Comparison of ENCODE assay signal across 1 cellular context in the genomic region with DNA sequence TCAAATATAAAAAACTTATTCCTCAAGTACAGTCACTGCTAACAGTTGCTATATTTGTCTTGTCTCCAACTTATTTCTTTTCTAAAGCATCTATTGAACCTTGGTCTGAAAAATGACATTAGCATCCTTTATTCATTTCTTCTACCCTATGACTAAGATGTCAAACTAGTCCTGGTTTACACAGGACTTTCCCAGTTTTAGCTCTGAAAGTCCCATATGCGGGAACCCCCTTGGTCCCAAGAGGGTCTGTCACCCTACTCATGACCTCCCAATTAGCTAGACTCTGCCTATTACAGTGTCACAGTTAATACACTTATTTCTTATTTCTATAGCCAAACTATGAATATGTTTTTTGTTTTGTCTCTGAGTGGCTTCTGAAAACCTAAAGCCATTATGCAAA.
TF ChIP-seq lines count a peak whose summit lies in the region.

No MANE protein-coding gene starts in this region.

TF ChIP-seq in GM12878, 131 proteins besides CTCF, POLR2A, EP300 and RAD21 (continued from another document):
- TF ChIP-seq CREB1 (IDR thresholded peaks at IDR 0.05; ENCODE audit: low read depth) = no peak
- TF ChIP-seq MYB (IDR thresholded peaks at IDR 0.05; ENCODE audit: borderline replicate concordance, low read depth, low read length) = no peak
- no peak; the same call in 1 of the 2 replicates for TF ChIP-seq NBN (IDR thresholded peaks at IDR 0.05)
- TF ChIP-seq CHD2 (IDR thresholded peaks at IDR 0.05; ENCODE audit: borderline replicate concordance, low read depth, low read length) = peak; percentile 54; the same call in 1 of the 2 replicates
- no peak for TF ChIP-seq ESRRA (IDR thresholded peaks at IDR 0.05; ENCODE audit: low read length)
- no peak for TF ChIP-seq CEBPB (IDR thresholded peaks at IDR 0.05; ENCODE audit: borderline replicate concordance in 1 of 2, low read depth in 2 of 2, low read length in 2 of 2)
- no peak for TF ChIP-seq RBBP5 (conservative IDR thresholded peaks at IDR 0.05)
- TF ChIP-seq SMAD1 (IDR thresholded peaks at IDR 0.05; ENCODE audit: low read depth, partially characterized antibody) = no peak
- TF ChIP-seq ZNF217 (IDR thresholded peaks at IDR 0.05) = no peak
- TF ChIP-seq LARP7 (IDR thresholded peaks at IDR 0.05) = no peak
- TF ChIP-seq, protein P1, sequence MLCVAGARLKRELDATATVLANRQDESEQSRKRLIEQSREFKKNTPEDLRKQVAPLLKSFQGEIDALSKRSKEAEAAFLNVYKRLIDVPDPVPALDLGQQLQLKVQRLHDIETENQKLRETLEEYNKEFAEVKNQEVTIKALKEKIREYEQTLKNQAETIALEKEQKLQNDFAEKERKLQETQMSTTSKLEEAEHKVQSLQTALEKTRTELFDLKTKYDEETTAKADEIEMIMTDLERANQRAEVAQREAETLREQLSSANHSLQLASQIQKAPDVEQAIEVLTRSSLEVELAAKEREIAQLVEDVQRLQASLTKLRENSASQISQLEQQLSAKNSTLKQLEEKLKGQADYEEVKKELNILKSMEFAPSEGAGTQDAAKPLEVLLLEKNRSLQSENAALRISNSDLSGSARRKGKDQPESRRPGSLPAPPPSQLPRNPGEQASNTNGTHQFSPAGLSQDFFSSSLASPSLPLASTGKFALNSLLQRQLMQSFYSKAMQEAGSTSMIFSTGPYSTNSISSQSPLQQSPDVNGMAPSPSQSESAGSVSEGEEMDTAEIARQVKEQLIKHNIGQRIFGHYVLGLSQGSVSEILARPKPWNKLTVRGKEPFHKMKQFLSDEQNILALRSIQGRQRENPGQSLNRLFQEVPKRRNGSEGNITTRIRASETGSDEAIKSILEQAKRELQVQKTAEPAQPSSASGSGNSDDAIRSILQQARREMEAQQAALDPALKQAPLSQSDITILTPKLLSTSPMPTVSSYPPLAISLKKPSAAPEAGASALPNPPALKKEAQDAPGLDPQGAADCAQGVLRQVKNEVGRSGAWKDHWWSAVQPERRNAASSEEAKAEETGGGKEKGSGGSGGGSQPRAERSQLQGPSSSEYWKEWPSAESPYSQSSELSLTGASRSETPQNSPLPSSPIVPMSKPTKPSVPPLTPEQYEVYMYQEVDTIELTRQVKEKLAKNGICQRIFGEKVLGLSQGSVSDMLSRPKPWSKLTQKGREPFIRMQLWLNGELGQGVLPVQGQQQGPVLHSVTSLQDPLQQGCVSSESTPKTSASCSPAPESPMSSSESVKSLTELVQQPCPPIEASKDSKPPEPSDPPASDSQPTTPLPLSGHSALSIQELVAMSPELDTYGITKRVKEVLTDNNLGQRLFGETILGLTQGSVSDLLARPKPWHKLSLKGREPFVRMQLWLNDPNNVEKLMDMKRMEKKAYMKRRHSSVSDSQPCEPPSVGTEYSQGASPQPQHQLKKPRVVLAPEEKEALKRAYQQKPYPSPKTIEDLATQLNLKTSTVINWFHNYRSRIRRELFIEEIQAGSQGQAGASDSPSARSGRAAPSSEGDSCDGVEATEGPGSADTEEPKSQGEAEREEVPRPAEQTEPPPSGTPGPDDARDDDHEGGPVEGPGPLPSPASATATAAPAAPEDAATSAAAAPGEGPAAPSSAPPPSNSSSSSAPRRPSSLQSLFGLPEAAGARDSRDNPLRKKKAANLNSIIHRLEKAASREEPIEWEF (IDR thresholded peaks at IDR 0.05; ENCODE audit: insufficient replicate concordance, low read depth, low read length) = peak; percentile 41
- no peak for TF ChIP-seq ZNF207 (IDR thresholded peaks at IDR 0.05; ENCODE audit: borderline replicate concordance)
- TF ChIP-seq TCF3 (IDR thresholded peaks at IDR 0.05; ENCODE audit: borderline replicate concordance, insufficient read depth, low read depth, low read length) = no peak
- peak; percentile 58; the same call in 1 of the 2 replicates for TF ChIP-seq EED (IDR thresholded peaks at IDR 0.05; ENCODE audit: low read depth)
- no peak for TF ChIP-seq ZNF274 (IDR thresholded peaks at IDR 0.05; ENCODE audit: insufficient read depth, insufficient read length)
- TF ChIP-seq RAD51 (IDR thresholded peaks at IDR 0.05) = no peak
- TF ChIP-seq ATF7 (IDR thresholded peaks at IDR 0.05; ENCODE audit: low read depth) = peak; percentile 31; the same call in 1 of the 2 replicates
- peak; percentile 90 for TF ChIP-seq BCL11A (IDR thresholded peaks at IDR 0.05; ENCODE audit: low read depth, low read length)
- no peak for TF ChIP-seq KAT2A (conservative IDR thresholded peaks at IDR 0.05; ENCODE audit: control insufficient read depth, low read depth, low read length)
- peak; percentile 68 for TF ChIP-seq RUNX3 (IDR thresholded peaks at IDR 0.05; ENCODE audit: low read length)
- TF ChIP-seq, protein P2, sequence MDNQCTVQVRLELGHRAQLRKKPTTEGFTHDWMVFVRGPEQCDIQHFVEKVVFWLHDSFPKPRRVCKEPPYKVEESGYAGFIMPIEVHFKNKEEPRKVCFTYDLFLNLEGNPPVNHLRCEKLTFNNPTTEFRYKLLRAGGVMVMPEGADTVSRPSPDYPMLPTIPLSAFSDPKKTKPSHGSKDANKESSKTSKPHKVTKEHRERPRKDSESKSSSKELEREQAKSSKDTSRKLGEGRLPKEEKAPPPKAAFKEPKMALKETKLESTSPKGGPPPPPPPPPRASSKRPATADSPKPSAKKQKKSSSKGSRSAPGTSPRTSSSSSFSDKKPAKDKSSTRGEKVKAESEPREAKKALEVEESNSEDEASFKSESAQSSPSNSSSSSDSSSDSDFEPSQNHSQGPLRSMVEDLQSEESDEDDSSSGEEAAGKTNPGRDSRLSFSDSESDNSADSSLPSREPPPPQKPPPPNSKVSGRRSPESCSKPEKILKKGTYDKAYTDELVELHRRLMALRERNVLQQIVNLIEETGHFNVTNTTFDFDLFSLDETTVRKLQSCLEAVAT (IDR thresholded peaks at IDR 0.05) = no peak
- TF ChIP-seq MTA3 (IDR thresholded peaks at IDR 0.05; ENCODE audit: borderline replicate concordance, low read length) = no peak
- TF ChIP-seq NFXL1 (IDR thresholded peaks at IDR 0.05; ENCODE audit: borderline replicate concordance) = no peak
